ENCODE assay signal across 1 cellular context in genomic region chr11:126990716-126991480, GRCh38.
TF ChIP-seq lines count a peak whose summit lies in the region.

No MANE protein-coding gene starts in this region.

TF ChIP-seq in IMR-90, 13 proteins besides CTCF, POLR2A, EP300 and RAD21:
- TF ChIP-seq RCOR1 (IDR thresholded peaks at IDR 0.05; ENCODE audit: insufficient replicate concordance, low read length) (no peak), MAZ (IDR thresholded peaks at IDR 0.05; ENCODE audit: borderline replicate concordance, low read depth, low read length) (no peak), MAFK (IDR thresholded peaks at IDR 0.05; ENCODE audit: low read depth, low read length) (no peak), USF2 (IDR thresholded peaks at IDR 0.05; ENCODE audit: low read depth, low read length) (no peak), ELK1 (IDR thresholded peaks at IDR 0.05; ENCODE audit: borderline replicate concordance, low read depth, low read length) (no peak), NFE2L2 (IDR thresholded peaks at IDR 0.05; ENCODE audit: low read depth, low read length) (no peak), CHD1 (IDR thresholded peaks at IDR 0.05; ENCODE audit: low read depth, low read length) (no peak), CEBPB (IDR thresholded peaks at IDR 0.05; ENCODE audit: low read depth, low read length) (no peak), BHLHE40 (IDR thresholded peaks at IDR 0.05; ENCODE audit: low read depth, low read length) (no peak; the same call in 1 of the 2 replicates), SMC3 (IDR thresholded peaks at IDR 0.05; ENCODE audit: low read depth, low read length) (no peak), RFX5 (IDR thresholded peaks at IDR 0.05; ENCODE audit: low read depth, low read length) (no peak), FOS (IDR thresholded peaks at IDR 0.05; ENCODE audit: low read depth, low read length) (no peak), MXI1 (IDR thresholded peaks at IDR 0.05; ENCODE audit: borderline replicate concordance, low read depth, low read length) (no peak)
